In the genomic region with DNA sequence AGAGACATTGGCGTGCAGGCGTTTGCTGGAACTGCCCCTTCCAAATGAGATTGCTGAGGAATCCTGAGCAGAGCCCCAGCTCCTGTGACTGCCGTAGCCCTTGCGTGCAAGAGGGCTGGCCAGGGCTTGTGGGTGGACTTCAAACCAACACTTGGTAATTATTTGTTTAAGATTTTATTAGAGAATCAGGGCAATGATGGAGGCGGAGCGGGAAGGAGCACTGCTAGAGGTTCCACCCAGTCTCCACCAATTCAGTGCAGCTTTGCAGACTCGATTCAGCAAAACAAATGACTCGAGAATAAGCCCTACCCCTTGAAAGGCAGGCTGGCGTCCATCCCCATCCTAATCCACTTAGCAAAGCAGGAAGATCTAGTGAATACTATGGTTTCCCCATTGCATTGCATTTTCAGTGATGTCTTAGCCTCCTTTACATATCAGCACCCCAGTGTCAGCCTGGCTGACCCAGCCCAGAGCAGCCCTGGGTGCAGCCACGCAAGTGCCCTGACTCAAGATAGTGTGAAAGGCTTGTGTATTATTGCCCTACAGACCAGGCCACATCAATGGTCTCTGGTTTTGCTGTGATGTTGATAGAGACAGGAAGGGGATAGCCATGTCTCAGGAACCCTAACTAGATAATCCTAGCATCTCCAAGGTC, we compare ENCODE assay signal across 15 cellular contexts. TPM values are rescaled to one million over a fixed set of nuclear protein-coding genes. Genes with fewer than 3 reads are reported as not detected.
DNase-seq lines count a peak whose midpoint lies in the region; ATAC-seq, FAIRE-seq and TF ChIP-seq lines count a peak whose summit lies in the region.
"Had no signal": no experiment of that assay in that cellular context is flagged by ENCODE, and none has a peak within 500 bp of the region (broad histone marks: within the 10 kb centered on the region; RNA-seq: fewer than 3 reads in every experiment).

No MANE protein-coding gene starts in this region.

- H3K36me3 Mint-ChIP-seq in astrocyte (ENCODE audit: low read depth, unreplicated experiment): no peaks in the 10 kb centered on the region
- H3K36me3 Mint-ChIP-seq in CD4-positive, alpha-beta T cell (ENCODE audit: low read depth): no peaks in the 10 kb centered on the region
- H3K36me3 Mint-ChIP-seq: activated CD8-positive, alpha-beta memory T cell treated with anti-CD3 and anti-CD28 coated beads, Interleukin-2, amount 10 ng/mL, durations not matched to agents 7 days and 5 days had no signal

- FAIRE-seq in HepG2 (lab: Jason Lieb, UNC) (no peak), astrocyte (lab: Jason Lieb, UNC) (no peak)

- DNase-seq in HepG2 (ENCODE audit: low spot score) (no peak), right lobe of liver (no peak), astrocyte (ENCODE audit: low read depth) (peak; percentile 20), left colon (peak in 1 of 2 donors; percentile 26), NCI-H510A treated with DMSO at 0.1 percent for 48 hours (lab: John Stamatoyannopoulos, UW) (no peak), mucosa of gallbladder (ENCODE audit: low spot score) (no peak)
- no peak for DNase-seq in CD4-positive, alpha-beta T cell
- DNase-seq: activated CD8-positive, alpha-beta memory T cell treated with anti-CD3 and anti-CD28 coated beads, Interleukin-2, amount 10 ng/mL, durations not matched to agents 7 days and 5 days; activated naive CD4-positive, alpha-beta T cell treated with anti-CD3 and anti-CD28 coated beads, Interleukin-2, amount 50 U/mL, for 16 hours; KBM-7; NCI-H187 treated with DMSO at 0.1 percent for 48 hours had no signal

- peaks cover 2% of the 10 kb centered on the region for H3K4me1 Mint-ChIP-seq in astrocyte (ENCODE audit: low read depth, unreplicated experiment)
- H3K4me1 Mint-ChIP-seq in CD4-positive, alpha-beta T cell (ENCODE audit: low read depth): no peaks in the 10 kb centered on the region

- intact Hi-C loops in HepG2 (cut with micrococcal nuclease; ENCODE audit: unreplicated experiment): loop anchor here (5.0 kb wide), 1 partner anchor 80 kb away; no protein-coding TSS in a partner anchor
- intact Hi-C loops in right lobe of liver (cut with DNase I): no loop called here
- intact Hi-C loops in left colon (cut with DNase I, micrococcal nuclease): no loop called here
- intact Hi-C loops in CD4-positive, alpha-beta T cell (cut with DNase I, micrococcal nuclease): no loop called here

- 6% methylated on average over 8 of the region's 10 CpGs for WGBS in HepG2 (ENCODE audit: low lambda C conversion rate)
- WGBS in right lobe of liver (ENCODE audit: insufficient coverage, low coverage, low lambda C conversion rate, missing lambda C conversion rate): 89% methylated on average over 6 of the region's 10 CpGs

- no TSS peak for BruUV-seq in HepG2 (replicated peaks; lab: Mats Ljungman, UMichigan)

- CTCF ChIA-PET in HepG2 (lab: Yijun Ruan, JAX; ENCODE audit: low intra/inter-chr PET ratio, low total read pairs): no interaction called here
- CTCF ChIA-PET in CD4-positive, alpha-beta T cell (lab: Charles Lee): no interaction called here

- no peak for TF ChIP-seq RAD21 in HepG2 (CRISPR knock-in tag; IDR thresholded peaks at IDR 0.05)

- TF ChIP-seq CTCF in HepG2 (CRISPR knock-in tag; IDR thresholded peaks at IDR 0.05): no peak
- TF ChIP-seq CTCF in right lobe of liver (IDR thresholded peaks at IDR 0.05): no peak
- TF ChIP-seq CTCF in astrocyte (IDR thresholded peaks at IDR 0.05; ENCODE audit: insufficient read depth, low read depth, low read length): no peak
- no peak for TF ChIP-seq CTCF in CD4-positive, alpha-beta T cell (IDR thresholded peaks at IDR 0.05)

- H3K9ac ChIP-seq in HepG2 (ENCODE audit: insufficient read depth, low read depth, low read length) (no peak overlapping the region), astrocyte (ENCODE audit: low read length) (no peak overlapping the region)

- in situ Hi-C loops in HepG2 (cut with HindIII; ENCODE audit: extremely low pct_ligation_motif_present, low pct_unique_long_range_greater_than_20kb): no loop called here

- no peak overlapping the region for H3K27ac ChIP-seq in HepG2 (ENCODE audit: extremely low read length, insufficient read depth, low read length)
- no peak overlapping the region for H3K27ac ChIP-seq in right lobe of liver
- no peak overlapping the region for H3K27ac ChIP-seq in astrocyte (ENCODE audit: low read depth, low read length)
- no peak overlapping the region for H3K27ac ChIP-seq in CD4-positive, alpha-beta T cell (ENCODE audit: low read depth, low read length)
- H3K27ac ChIP-seq: tibial artery had no signal

- H3K9me3 ChIP-seq in HepG2 (ENCODE audit: low read length) (no peaks in the 10 kb centered on the region), right lobe of liver (no peaks in the 10 kb centered on the region), astrocyte (ENCODE audit: insufficient read depth, low read depth, low read length) (no peaks in the 10 kb centered on the region)
- H3K9me3 ChIP-seq in CD4-positive, alpha-beta T cell (ENCODE audit: control insufficient read depth, low read length): no peaks in the 10 kb centered on the region
- H3K9me3 ChIP-seq: tibial artery had no signal

- TF ChIP-seq EP300 in HepG2 (IDR thresholded peaks at IDR 0.05; ENCODE audit: low read depth in 2 of 2, low read length in 2 of 2) (no peak), HepG2 (CRISPR knock-in tag; IDR thresholded peaks at IDR 0.05; ENCODE audit: borderline replicate concordance) (no peak)

- H3K27ac Mint-ChIP-seq in astrocyte (ENCODE audit: unreplicated experiment): no peak overlapping the region
- H3K27ac Mint-ChIP-seq in CD4-positive, alpha-beta T cell: no peak overlapping the region
- H3K27ac Mint-ChIP-seq: activated CD8-positive, alpha-beta memory T cell treated with anti-CD3 and anti-CD28 coated beads, Interleukin-2, amount 10 ng/mL, durations not matched to agents 7 days and 5 days had no signal

- H3K27me3 Mint-ChIP-seq in astrocyte (ENCODE audit: low read depth, unreplicated experiment): peaks cover 4% of the 10 kb centered on the region
- H3K27me3 Mint-ChIP-seq in CD4-positive, alpha-beta T cell: peaks cover 5% of the 10 kb centered on the region

- H3K36me3 ChIP-seq in HepG2 (replicated peaks in 1 of 2; ENCODE audit: control insufficient read depth in 1 of 2, insufficient read depth in 2 of 2, low read length in 2 of 2): no peaks in the 10 kb centered on the region
- no peaks in the 10 kb centered on the region for H3K36me3 ChIP-seq in right lobe of liver
- H3K36me3 ChIP-seq in astrocyte (ENCODE audit: insufficient read depth, low read length): no peaks in the 10 kb centered on the region
- H3K36me3 ChIP-seq: tibial artery had no signal

- TF ChIP-seq POLR2A in HepG2 (IDR thresholded peaks at IDR 0.05; ENCODE audit: insufficient read depth in 1 of 2, low read depth in 2 of 2, low read length in 2 of 2): no peak
- no peak for TF ChIP-seq POLR2A in right lobe of liver (IDR thresholded peaks at IDR 0.05)

- H3K9me3 Mint-ChIP-seq in astrocyte (ENCODE audit: unreplicated experiment): no peaks in the 10 kb centered on the region
- no peaks in the 10 kb centered on the region for H3K9me3 Mint-ChIP-seq in CD4-positive, alpha-beta T cell

- H4K20me1 ChIP-seq in HepG2 (ENCODE audit: insufficient read depth, low read length): no peaks in the 10 kb centered on the region
- H4K20me1 ChIP-seq in astrocyte (ENCODE audit: insufficient read depth, low read length): no peaks in the 10 kb centered on the region

- no peak overlapping the region for H3K4me3 Mint-ChIP-seq in astrocyte (ENCODE audit: unreplicated experiment)
- no peak overlapping the region for H3K4me3 Mint-ChIP-seq in CD4-positive, alpha-beta T cell
- H3K4me3 Mint-ChIP-seq: activated CD8-positive, alpha-beta memory T cell treated with anti-CD3 and anti-CD28 coated beads, Interleukin-2, amount 10 ng/mL, durations not matched to agents 7 days and 5 days had no signal

- ATAC-seq in HepG2 (peak; percentile 87), right lobe of liver (no peak), left colon (peak; percentile 70), GM19452 (IDR thresholded peaks at IDR 0.05; ENCODE audit: unreplicated experiment) (no peak)
- ATAC-seq in CD4-positive, alpha-beta T cell (ENCODE audit: poor library complexity): no peak
- ATAC-seq: activated CD8-positive, alpha-beta memory T cell treated with anti-CD3 and anti-CD28 coated beads, Interleukin-2, amount 10 ng/mL, durations not matched to agents 7 days and 5 days; SK-N-SH treated with all-trans-retinoic acid at 6 μM for 48 hours had no signal

- H2AFZ ChIP-seq in HepG2 (ENCODE audit: low read length): no peak overlapping the region
- no peak overlapping the region for H2AFZ ChIP-seq in astrocyte (ENCODE audit: low read depth, low read length)

- peak overlapping the region in 2 of 3 experiments; percentile 40 to 45; a peak in 3 of 6 replicates for H3K4me3 ChIP-seq in HepG2 (replicated peaks in 1 of 3; ENCODE audit: insufficient read depth in 1 of 3, low read depth in 2 of 3, low read length in 3 of 3)
- H3K4me3 ChIP-seq in right lobe of liver: no peak overlapping the region
- no peak overlapping the region for H3K4me3 ChIP-seq in astrocyte (ENCODE audit: insufficient read depth, low read depth, low read length)
- H3K4me3 ChIP-seq: tibial artery had no signal

- H3K79me2 ChIP-seq in HepG2 (ENCODE audit: insufficient read depth, low read length): no peaks in the 10 kb centered on the region
- H3K79me2 ChIP-seq in astrocyte (ENCODE audit: insufficient read depth, low read length): no peaks in the 10 kb centered on the region

- no peaks in the 10 kb centered on the region for H3K27me3 ChIP-seq in HepG2 (ENCODE audit: control insufficient read depth in 1 of 2, insufficient read depth in 2 of 2, low read length in 2 of 2)
- no peaks in the 10 kb centered on the region for H3K27me3 ChIP-seq in right lobe of liver
- peaks cover 17% of the 10 kb centered on the region for H3K27me3 ChIP-seq in astrocyte (ENCODE audit: insufficient read depth, low read length)
- H3K27me3 ChIP-seq in CD4-positive, alpha-beta T cell (ENCODE audit: control insufficient read depth, insufficient read depth, low read length): no peaks in the 10 kb centered on the region
- H3K27me3 ChIP-seq: tibial artery had no signal

- H3K4me2 ChIP-seq in HepG2 (ENCODE audit: low read depth, low read length) (peak overlapping the region; percentile 64), astrocyte (ENCODE audit: low read length) (no peak overlapping the region)

- H3K4me1 ChIP-seq in HepG2 (ENCODE audit: insufficient read depth, low read length) (peaks cover 43% of the 10 kb centered on the region), right lobe of liver (no peaks in the 10 kb centered on the region), astrocyte (ENCODE audit: insufficient read depth, low read length) (peaks cover 18% of the 10 kb centered on the region)

- POLR2A ChIA-PET in HepG2 (lab: Yijun Ruan, JAX): no interaction called here
- POLR2A ChIA-PET in CD4-positive, alpha-beta T cell (lab: Charles Lee): no interaction called here

RNA-seq across cellular contexts. Expression of gene GLDN, which starts 26.0 kb away (rescaled TPM):
- 0.59 and 0.86 TPM in 2 replicates for total RNA-seq in HepG2 (2016; rRNA removed; fragmentation: Illumina TruSeq; extraction: Trizol)
- total RNA-seq in HepG2 (2016; cell fraction: cytosol; rRNA removed; fragmentation: Illumina TruSeq; extraction: Trizol; ENCODE audit: low read depth): 0.10 TPM in 1 of 2 replicates, not detected in the other
- 0.82 and 0.89 TPM in 2 replicates for total RNA-seq in HepG2 (2016; cell fraction: insoluble cytoplasmic fraction; rRNA removed; fragmentation: Illumina TruSeq; extraction: Trizol)
- 0.31 and 0.37 TPM in 2 replicates for total RNA-seq in HepG2 (2016; cell fraction: membrane; rRNA removed; fragmentation: Illumina TruSeq; extraction: Trizol)
- total RNA-seq in HepG2 (2016; cell fraction: nucleus; rRNA removed; fragmentation: Illumina TruSeq; extraction: Trizol): 1.6 and 2.0 TPM in 2 replicates
- 1.0 and 1.5 TPM in 2 replicates for polyA plus RNA-seq in HepG2 (2011; rRNA removed)
- polyA plus RNA-seq in HepG2 (2011; cell fraction: cytosol; rRNA removed): 0.38 and 0.44 TPM in 2 replicates
- 2.3 and 2.8 TPM in 2 replicates for polyA plus RNA-seq in HepG2 (2011; cell fraction: nucleus; rRNA removed)
- polyA plus RNA-seq in HepG2 (2012): 1.0 and 1.7 TPM in 2 replicates
- polyA plus RNA-seq in HepG2 (2016; cell fraction: cytosol; fragmentation: Illumina TruSeq; extraction: Trizol; ENCODE audit: low read depth): 0.06 TPM in 1 of 2 replicates, not detected in the other
- 0.37 TPM in 2 replicates for polyA plus RNA-seq in HepG2 (2016; cell fraction: insoluble cytoplasmic fraction; fragmentation: Illumina TruSeq; extraction: Trizol; ENCODE audit: low read depth)
- 0.20 and 0.24 TPM in 2 replicates for polyA plus RNA-seq in HepG2 (2016; cell fraction: membrane; fragmentation: Illumina TruSeq; extraction: Trizol; ENCODE audit: low read depth)
- 2.0 and 2.3 TPM in 2 replicates for polyA plus RNA-seq in HepG2 (2016; cell fraction: nucleus; fragmentation: Illumina TruSeq; extraction: Trizol; ENCODE audit: insufficient read depth, low read depth)
- polyA minus RNA-seq in HepG2 (2011; rRNA and poly(A)+ RNA removed; ENCODE audit: low replicate concordance): 1.5 TPM in 1 of 2 replicates, not detected in the other
- polyA minus RNA-seq in HepG2 (2011; cell fraction: cytosol; rRNA and poly(A)+ RNA removed): 0.26 and 0.49 TPM in 2 replicates
- 4.9 and 5.5 TPM in 2 replicates for polyA minus RNA-seq in HepG2 (2011; cell fraction: nucleus; rRNA and poly(A)+ RNA removed)
- under 1 TPM; 0.18 to 0.81 (median 0.43) TPM for total RNA-seq in right lobe of liver
- 0.09 TPM in 1 of 2 replicates, not detected in the other for total RNA-seq in astrocyte
- total RNA-seq in left colon: 10 to 100 TPM in 1 of 2 donors, 1 to 10 TPM in 1; 3.2 to 21.5 TPM
- not detected for total RNA-seq in CD4-positive, alpha-beta T cell
- total RNA-seq in mucosa of gallbladder: 20.7 TPM
- total RNA-seq: activated CD8-positive, alpha-beta memory T cell treated with anti-CD3 and anti-CD28 coated beads, Interleukin-2, amount 10 ng/mL, durations not matched to agents 7 days and 5 days had no signal

RNA-seq across cellular contexts. Expression of gene CYP19A1, which starts 29.1 kb away (rescaled TPM):
- total RNA-seq in HepG2 (2016; rRNA removed; fragmentation: Illumina TruSeq; extraction: Trizol) (9.1 and 10.9 TPM in 2 replicates), right lobe of liver (not detected), astrocyte (0.65 and 0.75 TPM in 2 replicates), left colon (under 1 TPM in 1 of 2 donors, not detected in 1; 0.22 TPM), mucosa of gallbladder (0.46 TPM)
- 1.5 and 2.4 TPM in 2 replicates for total RNA-seq in HepG2 (2016; cell fraction: cytosol; rRNA removed; fragmentation: Illumina TruSeq; extraction: Trizol; ENCODE audit: low read depth)
- 9.6 and 9.7 TPM in 2 replicates for total RNA-seq in HepG2 (2016; cell fraction: insoluble cytoplasmic fraction; rRNA removed; fragmentation: Illumina TruSeq; extraction: Trizol)
- 6.7 and 9.2 TPM in 2 replicates for total RNA-seq in HepG2 (2016; cell fraction: membrane; rRNA removed; fragmentation: Illumina TruSeq; extraction: Trizol)
- 13.6 and 15.6 TPM in 2 replicates for total RNA-seq in HepG2 (2016; cell fraction: nucleus; rRNA removed; fragmentation: Illumina TruSeq; extraction: Trizol)
- 23.0 and 23.9 TPM in 2 replicates for polyA plus RNA-seq in HepG2 (2011; rRNA removed)
- 28.9 and 50.2 TPM in 2 replicates for polyA plus RNA-seq in HepG2 (2011; cell fraction: cytosol; rRNA removed)
- polyA plus RNA-seq in HepG2 (2011; cell fraction: nucleus; rRNA removed): 15.5 and 19.9 TPM in 2 replicates
- 25.6 and 28.5 TPM in 2 replicates for polyA plus RNA-seq in HepG2 (2012)
- polyA plus RNA-seq in HepG2 (2016; cell fraction: cytosol; fragmentation: Illumina TruSeq; extraction: Trizol; ENCODE audit: low read depth): 2.6 and 3.1 TPM in 2 replicates
- polyA plus RNA-seq in HepG2 (2016; cell fraction: insoluble cytoplasmic fraction; fragmentation: Illumina TruSeq; extraction: Trizol; ENCODE audit: low read depth): 4.9 and 8.2 TPM in 2 replicates
- 2.7 and 2.9 TPM in 2 replicates for polyA plus RNA-seq in HepG2 (2016; cell fraction: membrane; fragmentation: Illumina TruSeq; extraction: Trizol; ENCODE audit: low read depth)
- 8.2 and 8.3 TPM in 2 replicates for polyA plus RNA-seq in HepG2 (2016; cell fraction: nucleus; fragmentation: Illumina TruSeq; extraction: Trizol; ENCODE audit: insufficient read depth, low read depth)
- polyA minus RNA-seq in HepG2 (2011; rRNA and poly(A)+ RNA removed; ENCODE audit: low replicate concordance): 67.8 TPM in 1 of 2 replicates, not detected in the other
- polyA minus RNA-seq in HepG2 (2011; cell fraction: cytosol; rRNA and poly(A)+ RNA removed): 24.8 and 37.2 TPM in 2 replicates
- polyA minus RNA-seq in HepG2 (2011; cell fraction: nucleus; rRNA and poly(A)+ RNA removed): 31.2 and 42.5 TPM in 2 replicates
- not detected for total RNA-seq in CD4-positive, alpha-beta T cell
- polyA plus RNA-seq: AG04450 had no signal

Comparison
In these comparisons a context has a peak if more than half of its experiments do, and no peak if none do; other contexts are left out.
1. ATAC-seq: peak in HepG2 (single experiment) and left colon (single experiment); none in right lobe of liver (0 of 4), GM19452 (single experiment) and CD4-positive, alpha-beta T cell (single experiment).
2. H3K4me3 ChIP-seq: peak in HepG2 (2 of 3); none in right lobe of liver (0 of 3) and astrocyte (single experiment).